ENCODE assay signal across 1 cellular context in genomic region chr11:57180964-57181363, GRCh38.
TF ChIP-seq lines count a peak whose summit lies in the region.

No MANE protein-coding gene starts in this region.

TF ChIP-seq in GM23338, 12 proteins besides CTCF, POLR2A, EP300 and RAD21 (continued from another document):
- TF ChIP-seq ZNF462 (CRISPR knock-in tag; IDR thresholded peaks at IDR 0.05), result no peak
- no peak for TF ChIP-seq POLR2AphosphoS5 (IDR thresholded peaks at IDR 0.05; ENCODE audit: low read depth)
- no peak for TF ChIP-seq EZH2 (IDR thresholded peaks at IDR 0.05; ENCODE audit: low read depth, unreplicated experiment)
- TF ChIP-seq JUNB (IDR thresholded peaks at IDR 0.05; ENCODE audit: unreplicated experiment), result no peak
